8 cellular contexts compared by ENCODE assay signal in the genomic region with DNA sequence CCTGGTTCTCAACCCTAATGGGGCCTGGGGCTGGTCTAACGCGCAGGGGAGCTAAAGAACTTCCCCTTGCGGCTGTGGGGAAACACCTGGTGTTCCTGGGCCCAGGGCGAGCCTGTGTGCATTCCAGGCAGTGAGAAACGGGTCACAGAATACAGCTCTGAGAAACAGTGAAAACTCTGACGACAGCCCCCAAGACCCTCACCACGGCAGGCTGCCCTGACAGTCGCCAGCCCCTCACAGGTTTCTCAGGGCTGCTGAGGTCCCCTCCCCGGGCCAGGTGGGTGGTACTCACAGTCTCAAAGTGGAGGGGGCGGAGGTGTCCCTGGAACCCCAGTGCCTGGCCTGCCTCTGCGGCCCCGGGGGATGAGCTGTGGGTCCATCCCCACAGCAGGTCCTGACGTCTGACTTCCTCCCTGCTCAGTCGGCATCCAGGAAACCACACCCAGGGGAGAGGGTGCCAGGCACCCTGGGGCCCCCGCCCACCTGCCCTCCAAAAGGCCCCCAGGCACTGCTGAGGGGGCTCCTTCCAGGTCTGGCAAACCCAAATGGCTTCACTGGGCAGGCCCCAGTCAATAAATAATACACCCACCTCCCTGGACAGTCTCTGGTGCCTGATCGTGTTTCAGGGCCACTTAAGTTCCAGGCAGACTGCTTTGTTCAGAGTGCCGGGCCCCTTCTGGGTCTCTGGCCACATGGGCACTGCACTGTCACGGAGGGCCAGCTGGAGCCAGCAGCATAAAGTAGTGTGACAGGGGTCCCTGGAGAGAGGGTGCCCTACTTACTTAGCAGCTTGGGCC. TPM values are rescaled to one million over a fixed set of nuclear protein-coding genes. Genes with fewer than 3 reads are reported as not detected.
DNase-seq lines count a peak whose midpoint lies in the region; ATAC-seq and TF ChIP-seq lines count a peak whose summit lies in the region.

No MANE protein-coding gene starts in this region.

- H3K9me3 Mint-ChIP-seq in activated naive CD8-positive, alpha-beta T cell (ENCODE audit: low read depth) = no peaks in the 10 kb centered on the region
- H3K9me3 Mint-ChIP-seq in natural killer cell = peaks cover 0 to 2% of the 10 kb centered on the region in 2 donors
- no peaks in the 10 kb centered on the region for H3K9me3 Mint-ChIP-seq in nephron progenitor cell

- H3K27me3 Mint-ChIP-seq in activated naive CD8-positive, alpha-beta T cell = no peaks in the 10 kb centered on the region
- H3K27me3 Mint-ChIP-seq in natural killer cell (ENCODE audit: low read depth in 2 of 2) (no peaks in the 10 kb centered on the region), nephron progenitor cell (ENCODE audit: low read depth, poor library complexity) (no peaks in the 10 kb centered on the region)

- H3K4me3 Mint-ChIP-seq in activated naive CD8-positive, alpha-beta T cell = peak overlapping the region; percentile 89
- peak overlapping the region; percentile 89 for H3K4me3 Mint-ChIP-seq in natural killer cell
- no peak overlapping the region for H3K4me3 Mint-ChIP-seq in nephron progenitor cell

- TF ChIP-seq CTCF in natural killer cell (IDR thresholded peaks at IDR 0.05) = no peak
- TF ChIP-seq CTCF in foreskin keratinocyte (conservative IDR thresholded peaks at IDR 0.05) = no peak
- no peak for TF ChIP-seq CTCF in nephron progenitor cell (IDR thresholded peaks at IDR 0.05)

- H3K9me3 ChIP-seq in MG63 = no peaks in the 10 kb centered on the region

- H3K4me3 ChIP-seq in MG63 = no peak overlapping the region

- peaks cover 64% of the 10 kb centered on the region for H3K27me3 ChIP-seq in foreskin keratinocyte
- H3K27me3 ChIP-seq in MG63 = no peaks in the 10 kb centered on the region

- H3K36me3 ChIP-seq in MG63 = no peaks in the 10 kb centered on the region

- H3K4me1 ChIP-seq in foreskin keratinocyte = no peaks in the 10 kb centered on the region

- peak; percentile 18 for ATAC-seq in GM21723 (IDR thresholded peaks at IDR 0.05; ENCODE audit: unreplicated experiment)
- ATAC-seq in natural killer cell = peak; percentile 30 to 48 (median 46)
- no peak for ATAC-seq in foreskin keratinocyte
- ATAC-seq in HG03520 (IDR thresholded peaks at IDR 0.05; ENCODE audit: unreplicated experiment) = no peak

- intact Hi-C loops in natural killer cell (cut with micrococcal nuclease) = loop anchor here (1.0 to 2.0 kb wide), 2 partner anchors 25 to 53 kb away; no protein-coding TSS in a partner anchor

- H3K4me1 Mint-ChIP-seq in activated naive CD8-positive, alpha-beta T cell (ENCODE audit: low read depth) = peaks cover 62% of the 10 kb centered on the region
- H3K4me1 Mint-ChIP-seq in natural killer cell = peaks cover 66 to 79% of the 10 kb centered on the region in 2 donors
- peaks cover 86% of the 10 kb centered on the region for H3K4me1 Mint-ChIP-seq in nephron progenitor cell

- H3K36me3 Mint-ChIP-seq in activated naive CD8-positive, alpha-beta T cell = no peaks in the 10 kb centered on the region
- H3K36me3 Mint-ChIP-seq in natural killer cell (no peaks in the 10 kb centered on the region), nephron progenitor cell (ENCODE audit: low read depth) (peaks cover 4% of the 10 kb centered on the region)

- H3K27ac ChIP-seq in foreskin keratinocyte = no peak overlapping the region

- DNase-seq in NCI-H69 (lab: John Stamatoyannopoulos, UW) (peak; percentile 64), natural killer cell (peak; percentile 63), foreskin keratinocyte (no peak), nephron progenitor cell (no peak), MG63 (no peak)

- peak overlapping the region; percentile 98 for H3K27ac Mint-ChIP-seq in activated naive CD8-positive, alpha-beta T cell
- peak overlapping the region; percentile 98 to 99 for H3K27ac Mint-ChIP-seq in natural killer cell
- no peak overlapping the region for H3K27ac Mint-ChIP-seq in nephron progenitor cell

RNA-seq across cellular contexts. Expression of a gene that starts 57.7 kb away (rescaled TPM):
- 100 to 1,000 TPM; 124 to 189 (median 138) TPM for total RNA-seq in natural killer cell
- 7.9 and 9.3 TPM in 2 replicates for total RNA-seq in foreskin keratinocyte
- 2.9 TPM in 2 replicates for polyA plus RNA-seq in foreskin keratinocyte
- 4.9 and 8.3 TPM in 2 replicates for total RNA-seq in MG63 (2014; rRNA removed; shearing (Covaris generic); ENCODE audit: low replicate concordance)

Comparison
In these comparisons a context has a peak if more than half of its experiments do, and no peak if none do; other contexts are left out.
1. ATAC-seq: peak in GM21723 (single experiment) and natural killer cell (3 of 3); none in foreskin keratinocyte (single experiment) and HG03520 (single experiment).
2. DNase-seq: peak in NCI-H69 (single experiment) and natural killer cell (single experiment); none in foreskin keratinocyte (0 of 2), nephron progenitor cell (single experiment) and MG63 (single experiment).
3. RNA of a gene that starts 57.7 kb away (total RNA-seq): 124 to 189 TPM in natural killer cell; 7.9 to 9.3 TPM in foreskin keratinocyte and 4.9 to 8.3 TPM in MG63; every median in the first group is over 10 times any median in the second.